ENCODE assay signal across 27 cellular contexts in the genomic region with DNA sequence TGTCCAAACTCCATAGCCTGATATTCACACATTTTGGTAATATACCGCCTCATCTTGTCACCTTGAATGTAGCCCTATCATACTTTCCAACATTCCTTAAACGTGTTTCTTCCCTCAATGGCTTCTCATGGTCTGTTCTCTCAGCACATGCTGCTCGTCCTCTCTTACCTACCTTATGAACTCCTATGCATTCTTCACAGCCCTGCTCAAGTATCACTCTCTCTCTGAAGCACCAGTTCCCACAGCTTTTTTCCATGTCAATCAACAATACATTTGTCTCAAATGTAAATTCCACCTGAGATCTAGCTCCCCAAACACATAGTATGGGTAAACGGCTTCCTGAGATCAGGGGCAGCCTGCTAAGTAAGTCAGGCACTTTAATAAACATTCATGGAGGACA.
"Had no signal": no experiment of that assay in that cellular context is flagged by ENCODE, and none has a peak within 500 bp of the region (broad histone marks: within the 10 kb centered on the region; RNA-seq: fewer than 3 reads in every experiment).

No MANE protein-coding gene starts in this region.

- ATAC-seq: naive thymus-derived CD8-positive, alpha-beta T cell; natural killer cell treated with Interleukin-12 subunit alpha and Interleukin-12 subunit beta and Interleukin-15 and Interleukin-18, amount 100 ng/mL, for 72 hours; pancreas; right lobe of liver; stimulated activated effector memory CD8-positive, alpha-beta T cell treated with anti-CD3 and anti-CD28 coated beads, Interleukin-12 subunit alpha, Interleukin-12 subunit beta, amount 100 ng/mL, for 72 hours; stimulated activated naive B cell treated with anti-CD40 and anti-IgM and Interleukin-4, amounts not matched to agents 10 μg/mL and 1 μg/mL and 100 μg/mL, for 72 hours had no signal

- FAIRE-seq: pancreas, small intestine, urothelium cell line had no signal

- H3K27ac ChIP-seq: neutrophil, pancreas, prostate gland, right atrium auricular region, right lobe of liver, sigmoid colon, stomach, thoracic aorta, thyroid gland, tibial nerve, upper lobe of left lung, vagina had no signal

- H3K4me1 ChIP-seq: pancreas, prostate gland, tibial nerve had no signal

- H3K36me3 ChIP-seq: neutrophil, pancreas, prostate gland, right atrium auricular region, right lobe of liver, sigmoid colon, stomach, thoracic aorta, thyroid gland, tibial nerve, upper lobe of left lung, vagina had no signal

- DNase-seq: naive thymus-derived CD8-positive, alpha-beta T cell; nephron progenitor cell; nucleus accumbens; pancreas; retina; right lobe of liver; sigmoid colon; small intestine; stimulated activated CD4-positive, alpha-beta T cell treated with anti-CD3 and anti-CD28 coated beads, Interleukin-15, amount 100 ng/mL, for 24 hours; stimulated activated CD4-positive, alpha-beta T cell treated with anti-CD3 and anti-CD28 coated beads, Interleukin-2, amount 100 ng/mL, for 24 hours; stimulated activated CD4-positive, alpha-beta T cell treated with anti-CD3 and anti-CD28 coated beads, Interleukin-2, amount 100 ng/mL, for 48 hours; stimulated activated CD4-positive, alpha-beta T cell treated with anti-CD3 and anti-CD28 coated beads, Interleukin-4, amount 100 ng/mL, for 24 hours; stimulated activated naive B cell treated with anti-CD40 and anti-IgM and Interleukin-4, amounts not matched to agents 10 μg/mL and 1 μg/mL and 100 μg/mL, for 72 hours; stimulated activated naive CD4-positive, alpha-beta T cell treated with Interleukin-2 at 50 U/mL for 16 hours; stomach; thyroid gland; trophoblast cell; upper lobe of left lung had no signal

- H3K27me3 ChIP-seq: neutrophil, pancreas, right atrium auricular region, right lobe of liver, sigmoid colon, stomach, thyroid gland, tibial nerve, upper lobe of left lung, vagina had no signal

- H3K9me3 ChIP-seq: neutrophil, pancreas, prostate gland, right atrium auricular region, right lobe of liver, sigmoid colon, stomach, thoracic aorta, thyroid gland, tibial nerve, upper lobe of left lung, vagina had no signal

- H3K4me3 ChIP-seq: pancreas, prostate gland, right atrium auricular region, right lobe of liver, sigmoid colon, stomach, thoracic aorta, thyroid gland, tibial nerve, upper lobe of left lung, vagina had no signal
